ENCODE assay signal across 16 cellular contexts in genomic region chr3:74537857-74538256, GRCh38.
DNase-seq lines count a peak whose midpoint lies in the region; ATAC-seq and TF ChIP-seq lines count a peak whose summit lies in the region.
"Had no signal": no experiment of that assay in that cellular context is flagged by ENCODE, and none has a peak within 500 bp of the region (broad histone marks: within the 10 kb centered on the region; RNA-seq: fewer than 3 reads in every experiment).

No MANE protein-coding gene starts in this region.

- H3K4me1 Mint-ChIP-seq in HFFc6 (ENCODE audit: low read depth) = peaks cover 60% of the 10 kb centered on the region

- DNase-seq in HFFc6 = no peak
- no peak for DNase-seq in adipocyte (ENCODE audit: low read depth)
- DNase-seq in kidney tubule cell (ENCODE audit: low spot score) = peak; percentile 17
- no peak for DNase-seq in thoracic aorta (ENCODE audit: low spot score)
- DNase-seq in NCI-H526 (lab: John Stamatoyannopoulos, UW) = no peak
- no peak for DNase-seq in A172 (ENCODE audit: low spot score)
- DNase-seq in dorsolateral prefrontal cortex = no peak
- DNase-seq: BE2C; CD8-positive, alpha-beta T cell; COR-L47; DND-41; GDM1 had no signal

- intact Hi-C loops in dorsolateral prefrontal cortex (cut with DNase I) = no loop called here

- H3K4me3 ChIP-seq in adipocyte (ENCODE audit: low read length) = peak overlapping the region; percentile 20
- no peak overlapping the region for H3K4me3 ChIP-seq in thoracic aorta
- H3K4me3 ChIP-seq in dorsolateral prefrontal cortex = no peak overlapping the region
- H3K4me3 ChIP-seq: A549, HAP-1 had no signal

- TF ChIP-seq CTCF in HFFc6 (IDR thresholded peaks at IDR 0.05) (no peak), thoracic aorta (IDR thresholded peaks at IDR 0.05) (no peak), dorsolateral prefrontal cortex (IDR thresholded peaks at IDR 0.05 in 54 of 56, conservative IDR thresholded peaks at IDR 0.05 in 2 of 56; ENCODE audit: low read depth in 1 of 56, partially characterized antibody in 56 of 56) (no peak)

- H3K9me3 ChIP-seq in adipocyte (ENCODE audit: control insufficient read depth, low read length) (no peaks in the 10 kb centered on the region), thoracic aorta (no peaks in the 10 kb centered on the region)
- H3K9me3 ChIP-seq: A549, BE2C, HAP-1 had no signal

- H3K36me3 Mint-ChIP-seq in HFFc6 (ENCODE audit: low read depth) = no peaks in the 10 kb centered on the region
- H3K36me3 Mint-ChIP-seq: CD8-positive, alpha-beta T cell had no signal

- H3K4me1 ChIP-seq in adipocyte (ENCODE audit: control insufficient read depth, insufficient read depth, low read length) = peaks cover 18% of the 10 kb centered on the region
- peaks cover 8 to 48% of the 10 kb centered on the region in 2 donors for H3K4me1 ChIP-seq in thoracic aorta (ENCODE audit: control insufficient read depth in 1 of 2, low read depth in 2 of 2)
- H3K4me1 ChIP-seq: A549, BE2C, HAP-1 had no signal

- no peak overlapping the region for H3K4me3 Mint-ChIP-seq in HFFc6
- H3K4me3 Mint-ChIP-seq: CD8-positive, alpha-beta T cell had no signal

- ATAC-seq in thoracic aorta (ENCODE audit: insufficient number of reproducible peaks, low FRiP score, low read depth) = no peak
- ATAC-seq: A549; CD8-positive, alpha-beta T cell had no signal

- H3K27me3 ChIP-seq in adipocyte (replicated peaks; ENCODE audit: control insufficient read depth, insufficient read depth, low read length) (no peaks in the 10 kb centered on the region), thoracic aorta (replicated peaks; ENCODE audit: insufficient read depth) (no peaks in the 10 kb centered on the region), dorsolateral prefrontal cortex (no peaks in the 10 kb centered on the region)
- H3K27me3 ChIP-seq: BE2C had no signal

- H3K36me3 ChIP-seq in adipocyte (ENCODE audit: control insufficient read depth, insufficient read depth, low read length, severe bottlenecking) (no peaks in the 10 kb centered on the region), thoracic aorta (no peaks in the 10 kb centered on the region)
- H3K36me3 ChIP-seq: BE2C, HAP-1 had no signal

- no peaks in the 10 kb centered on the region for H3K27me3 Mint-ChIP-seq in HFFc6 (ENCODE audit: insufficient read depth)

- H3K27ac Mint-ChIP-seq in HFFc6 = peak overlapping the region; percentile 66; the same call in 1 of the 2 replicates
- H3K27ac Mint-ChIP-seq: CD8-positive, alpha-beta T cell had no signal

- H3K9ac ChIP-seq in adipocyte (ENCODE audit: low read length) = peak overlapping the region; percentile 55

- peak overlapping the region; percentile 57 to 62 for H3K27ac ChIP-seq in thoracic aorta
- H3K27ac ChIP-seq in dorsolateral prefrontal cortex = peak overlapping the region in 8 of 59 donors; percentile 6 to 43 (median 30)
- H3K27ac ChIP-seq: A549, C4-2B, HL-60 had no signal

- no peaks in the 10 kb centered on the region for H3K9me3 Mint-ChIP-seq in HFFc6
